19 cellular contexts compared by ENCODE assay signal in the genomic region with DNA sequence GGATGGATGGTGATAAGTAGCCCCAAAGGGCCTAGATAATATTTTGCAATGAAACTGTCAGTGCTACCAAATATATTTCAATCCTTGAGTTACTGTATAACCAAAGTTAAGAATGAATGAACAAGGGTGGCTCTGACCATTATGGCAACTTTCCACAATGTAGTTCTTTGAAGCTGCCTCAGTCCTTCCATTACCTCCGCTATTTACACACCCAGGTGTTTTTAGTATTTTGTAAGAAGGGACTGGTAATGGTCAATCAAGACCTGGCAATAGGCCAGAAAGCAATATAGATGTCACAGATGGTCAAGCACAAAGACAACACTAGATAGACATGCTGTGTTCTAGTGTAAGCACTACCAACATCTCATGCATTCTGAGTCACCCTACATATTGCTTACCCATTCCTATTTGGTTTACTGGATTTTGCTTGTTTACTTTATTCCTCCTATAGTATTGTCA. TPM values are rescaled to one million over a fixed set of nuclear protein-coding genes. Genes with fewer than 3 reads are reported as not detected.
DNase-seq lines count a peak whose midpoint lies in the region; ATAC-seq and TF ChIP-seq lines count a peak whose summit lies in the region.
"Had no signal": no experiment of that assay in that cellular context is flagged by ENCODE, and none has a peak within 500 bp of the region (broad histone marks: within the 10 kb centered on the region; RNA-seq: fewer than 3 reads in every experiment).

No MANE protein-coding gene starts in this region.

- no peak overlapping the region for H3K4me3 ChIP-seq in epithelial cell of esophagus (ENCODE audit: low read length)
- H3K4me3 ChIP-seq: thoracic aorta had no signal

- no peak overlapping the region for H3K27ac Mint-ChIP-seq in immature natural killer cell
- H3K27ac Mint-ChIP-seq: activated naive CD8-positive, alpha-beta T cell treated with anti-CD3 and anti-CD28 coated beads, Interleukin-2, amount 50 U/mL, for 24 hours; effector memory CD8-positive, alpha-beta T cell; T-helper 2 cell treated with Interferon-gamma antibody and Interleukin-4, amounts not matched to agents 5 μg/mL and 100 μg/mL, for 36 hours had no signal

- H3K4me1 Mint-ChIP-seq in immature natural killer cell = peaks cover 0 to 2% of the 10 kb centered on the region in 2 donors

- no peaks in the 10 kb centered on the region for H3K36me3 Mint-ChIP-seq in immature natural killer cell

- no peak for ATAC-seq in HG03135 (IDR thresholded peaks at IDR 0.05; ENCODE audit: unreplicated experiment)
- ATAC-seq: activated naive CD8-positive, alpha-beta T cell treated with anti-CD3 and anti-CD28 coated beads, Interleukin-2, amount 50 U/mL, for 24 hours; effector memory CD8-positive, alpha-beta T cell had no signal

- peak; percentile 28 for TF ChIP-seq POLR2A in GM19099 (IDR thresholded peaks at IDR 0.05; ENCODE audit: extremely low read depth, insufficient read length, low read depth)

- in situ Hi-C loops in ACHN (cut with HindIII; ENCODE audit: low pct_ligation_motif_present, low pct_unique_long_range_greater_than_20kb, low sequenced_read_pairs) = no loop called here

- H3K27me3 Mint-ChIP-seq in immature natural killer cell (ENCODE audit: low read depth in 3 of 3) = no peaks in the 10 kb centered on the region
- H3K27me3 Mint-ChIP-seq: activated naive CD8-positive, alpha-beta T cell treated with anti-CD3 and anti-CD28 coated beads, Interleukin-2, amount 50 U/mL, for 24 hours; effector memory CD8-positive, alpha-beta T cell had no signal

- peak; percentile 42 for DNase-seq in ACHN
- peak; percentile 82 to 83 for DNase-seq in NCI-H1930 (lab: John Stamatoyannopoulos, UW)
- peak; percentile 32 for DNase-seq in epithelial cell of esophagus (ENCODE audit: low read depth)
- DNase-seq in anterior cingulate cortex (lab: John Stamatoyannopoulos, UW) = no peak
- no peak for DNase-seq in activated naive CD4-positive, alpha-beta T cell (lab: John Stamatoyannopoulos, UW)
- no peak for DNase-seq in immature natural killer cell
- DNase-seq: activated CD4-positive, alpha-beta T cell treated with anti-CD3 and anti-CD28 coated beads for 4 hours; activated naive CD8-positive, alpha-beta T cell treated with anti-CD3 and anti-CD28 coated beads, Interleukin-2, amount 50 U/mL, for 24 hours; Caco-2; central memory CD4-positive, alpha-beta T cell; effector memory CD8-positive, alpha-beta T cell; H7; KG1; NCI-H1694; Right ventricle myocardium superior had no signal

- no peak for TF ChIP-seq CTCF in epithelial cell of esophagus (IDR thresholded peaks at IDR 0.05; ENCODE audit: insufficient read depth, low read depth, low read length, missing control alignments)

- H3K9me3 Mint-ChIP-seq in immature natural killer cell = no peaks in the 10 kb centered on the region
- H3K9me3 Mint-ChIP-seq: activated naive CD8-positive, alpha-beta T cell treated with anti-CD3 and anti-CD28 coated beads, Interleukin-2, amount 50 U/mL, for 24 hours; effector memory CD8-positive, alpha-beta T cell; T-helper 2 cell treated with Interferon-gamma antibody and Interleukin-4, amounts not matched to agents 5 μg/mL and 100 μg/mL, for 36 hours had no signal

- no peak overlapping the region for H3K4me3 Mint-ChIP-seq in immature natural killer cell
- H3K4me3 Mint-ChIP-seq: activated naive CD8-positive, alpha-beta T cell treated with anti-CD3 and anti-CD28 coated beads, Interleukin-2, amount 50 U/mL, for 24 hours; effector memory CD8-positive, alpha-beta T cell; T-helper 2 cell treated with Interferon-gamma antibody and Interleukin-4, amounts not matched to agents 5 μg/mL and 100 μg/mL, for 36 hours had no signal

RNA-seq across cellular contexts. Expression of a gene that starts 16.3 kb away (rescaled TPM):
- polyA plus RNA-seq in immature natural killer cell = under 1 TPM in 2 of 3 donors, not detected in 1; 0.57 to 0.78 TPM

Comparison
In these comparisons a context has a peak if more than half of its experiments do, and no peak if none do; other contexts are left out.
1. DNase-seq: peak in ACHN (single experiment), NCI-H1930 (2 of 2) and epithelial cell of esophagus (single experiment); none in anterior cingulate cortex (0 of 58), activated naive CD4-positive, alpha-beta T cell (0 of 4) and immature natural killer cell (0 of 3).